Comparison of ENCODE assay signal across 19 cellular contexts in the genomic region with DNA sequence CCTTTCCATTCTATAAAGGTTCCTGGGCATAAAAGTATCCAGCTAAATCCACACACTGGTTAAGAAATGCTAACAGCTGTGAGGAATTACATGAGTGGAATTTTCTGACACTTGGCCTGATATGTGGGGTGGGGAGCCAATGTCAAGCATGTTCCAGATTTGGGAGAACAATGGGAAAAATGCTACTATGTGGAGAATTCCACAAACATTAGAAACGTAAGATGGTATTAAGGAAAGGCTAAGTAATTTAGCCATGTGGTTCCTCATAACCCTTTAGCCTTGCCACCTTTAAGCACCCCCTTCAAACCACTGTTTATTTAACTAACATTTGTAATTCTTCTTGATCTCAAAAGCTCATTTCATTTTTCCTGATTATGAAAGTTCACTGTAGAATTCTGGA.
DNase-seq lines count a peak whose midpoint lies in the region; ATAC-seq lines count a peak whose summit lies in the region.
"Had no signal": no experiment of that assay in that cellular context is flagged by ENCODE, and none has a peak within 500 bp of the region (broad histone marks: within the 10 kb centered on the region; RNA-seq: fewer than 3 reads in every experiment).

No MANE protein-coding gene starts in this region.

- H3K14ac ChIP-seq in trophoblast cell (ENCODE audit: low read length), result no peak overlapping the region

- H2AK5ac ChIP-seq in trophoblast cell (ENCODE audit: low read length), result no peak overlapping the region

- no peak overlapping the region for H2BK120ac ChIP-seq in trophoblast cell (ENCODE audit: insufficient read depth, low read length, poor library complexity)

- H3K27me3 ChIP-seq in trophoblast cell (ENCODE audit: insufficient read depth, low read length) (no peaks in the 10 kb centered on the region), MG63 (no peaks in the 10 kb centered on the region), Karpas-422 (ENCODE audit: low read length) (no peaks in the 10 kb centered on the region)
- H3K27me3 ChIP-seq: BE2C had no signal

- no peak overlapping the region for H3K23ac ChIP-seq in trophoblast cell (ENCODE audit: low read length)

- H3K36me3 ChIP-seq in trophoblast cell (ENCODE audit: control insufficient read depth in 1 of 2, insufficient read depth in 2 of 2, low read length in 2 of 2) (no peaks in the 10 kb centered on the region), MG63 (no peaks in the 10 kb centered on the region), Karpas-422 (ENCODE audit: insufficient read depth, low read length) (no peaks in the 10 kb centered on the region)
- H3K36me3 ChIP-seq: BE2C had no signal

- no peak overlapping the region for H4K91ac ChIP-seq in trophoblast cell (ENCODE audit: low read depth, low read length)

- no peak overlapping the region for H3K18ac ChIP-seq in trophoblast cell (ENCODE audit: low read length)

- H3K4ac ChIP-seq in trophoblast cell (ENCODE audit: low read depth, low read length), result no peak overlapping the region

- H2BK5ac ChIP-seq in trophoblast cell (ENCODE audit: low read depth, low read length, poor library complexity), result no peak overlapping the region

- no peak overlapping the region for H2BK12ac ChIP-seq in trophoblast cell (ENCODE audit: low read length)

- no peak overlapping the region for H3K4me3 ChIP-seq in trophoblast cell (ENCODE audit: low read depth, low read length)
- no peak overlapping the region for H3K4me3 ChIP-seq in MG63
- H3K4me3 ChIP-seq in Karpas-422 (ENCODE audit: low read length), result no peak overlapping the region

- peak; percentile 80 for ATAC-seq in left ventricle myocardium superior
- ATAC-seq: CD8-positive, alpha-beta T cell had no signal

- no peaks in the 10 kb centered on the region for H3K9me2 ChIP-seq in Karpas-422 (replicated peaks; ENCODE audit: insufficient read depth, low read length)

- H3K4me2 ChIP-seq in trophoblast cell (ENCODE audit: low read length) (no peak overlapping the region), Karpas-422 (ENCODE audit: low read depth, low read length, poor library complexity, severe bottlenecking) (no peak overlapping the region)

- H3K9me3 ChIP-seq in trophoblast cell (ENCODE audit: insufficient read depth, low read depth, low read length), result no peaks in the 10 kb centered on the region
- no peaks in the 10 kb centered on the region for H3K9me3 ChIP-seq in MG63
- H3K9me3 ChIP-seq in Karpas-422 (ENCODE audit: low read length), result no peaks in the 10 kb centered on the region
- H3K9me3 ChIP-seq: BE2C had no signal

- no peak overlapping the region for H3K27ac ChIP-seq in trophoblast cell (ENCODE audit: low read depth, low read length)
- H3K27ac ChIP-seq in caudate nucleus (ENCODE audit: low read depth, low read length), result no peak overlapping the region
- no peak overlapping the region for H3K27ac ChIP-seq in Karpas-422 (ENCODE audit: low read length)

- H3K4me1 ChIP-seq in trophoblast cell (ENCODE audit: control insufficient read depth in 1 of 2, insufficient read depth in 2 of 2, low read length in 2 of 2) (peaks cover 3 to 4% of the 10 kb centered on the region in 2 experiments), Karpas-422 (ENCODE audit: low read length) (no peaks in the 10 kb centered on the region)
- H3K4me1 ChIP-seq: BE2C had no signal

- no peaks in the 10 kb centered on the region for H3K79me1 ChIP-seq in trophoblast cell (ENCODE audit: low read length)

- DNase-seq in EH (ENCODE audit: low read depth) (peak; percentile 50), fibroblast of gingiva (ENCODE audit: low read depth) (peak; percentile 69), left ventricle myocardium superior (no peak), trophoblast cell (peak; percentile 9 to 39), caudate nucleus (lab: John Stamatoyannopoulos, UW) (no peak), NCI-H2029 (lab: John Stamatoyannopoulos, UW) (no peak), MG63 (no peak), Karpas-422 (no peak)
- DNase-seq: BE2C; CD8-positive, alpha-beta T cell; DMS79 treated with DMSO at 0.1 percent for 48 hours; GF-D8; HFFc6; KG1; NCI-H1105 treated with DMSO at 0.1 percent for 48 hours; NCI-H187; NCI-H2171; NCI-H446 treated with DMSO at 0.1 percent for 48 hours; NCI-H748 treated with DMSO at 0.1 percent for 48 hours had no signal

- H4K8ac ChIP-seq in trophoblast cell (ENCODE audit: low read depth, low read length), result no peak overlapping the region

- H2AFZ ChIP-seq in trophoblast cell (ENCODE audit: insufficient read depth, low read length, poor library complexity) (no peak overlapping the region), Karpas-422 (ENCODE audit: low read length) (no peak overlapping the region)

- H4K20me1 ChIP-seq in Karpas-422 (ENCODE audit: insufficient read depth, low read depth, low read length), result no peaks in the 10 kb centered on the region

- H3K79me2 ChIP-seq in trophoblast cell (ENCODE audit: control insufficient read depth, insufficient read depth, low read length, poor library complexity) (no peaks in the 10 kb centered on the region), Karpas-422 (ENCODE audit: low read length) (no peaks in the 10 kb centered on the region)

- WGBS in trophoblast cell (ENCODE audit: extremely low coverage, insufficient coverage, insufficient read length), result no CpG with 5 or more reads among the region's 1 CpG

- H3K9ac ChIP-seq in trophoblast cell (ENCODE audit: low read length) (no peak overlapping the region), Karpas-422 (ENCODE audit: low read length) (no peak overlapping the region)

- intact Hi-C loops in left ventricle myocardium superior (cut with micrococcal nuclease), result no loop called here

- H4K12ac ChIP-seq in trophoblast cell (ENCODE audit: low read depth, low read length), result no peak overlapping the region

Comparison
In these comparisons a context has a peak if more than half of its experiments do, and no peak if none do; other contexts are left out.
1. DNase-seq: peak in EH (single experiment), fibroblast of gingiva (single experiment) and trophoblast cell (2 of 2); none in left ventricle myocardium superior (single experiment), caudate nucleus (0 of 61), NCI-H2029 (single experiment), MG63 (single experiment) and Karpas-422 (single experiment).